ENCODE assay signal across 9 cellular contexts in genomic region chr11:93648168-93648567, GRCh38. TPM values are rescaled to one million over a fixed set of nuclear protein-coding genes. Genes with fewer than 3 reads are reported as not detected.
DNase-seq lines count a peak whose midpoint lies in the region; ATAC-seq, FAIRE-seq and TF ChIP-seq lines count a peak whose summit lies in the region.
"Had no signal": no experiment of that assay in that cellular context is flagged by ENCODE, and none has a peak within 500 bp of the region (broad histone marks: within the 10 kb centered on the region; RNA-seq: fewer than 3 reads in every experiment).

No MANE protein-coding gene starts in this region.

- no peak overlapping the region for H3K4me3 Mint-ChIP-seq in stimulated activated naive CD8-positive, alpha-beta T cell treated with anti-CD3 and anti-CD28 coated beads, Interleukin-15, amount 100 ng/mL, for 72 hours

- no peaks in the 10 kb centered on the region for H3K9me3 Mint-ChIP-seq in stimulated activated naive CD8-positive, alpha-beta T cell treated with anti-CD3 and anti-CD28 coated beads, Interleukin-15, amount 100 ng/mL, for 72 hours

- peaks cover 11% of the 10 kb centered on the region for H3K4me1 Mint-ChIP-seq in stimulated activated naive CD8-positive, alpha-beta T cell treated with anti-CD3 and anti-CD28 coated beads, Interleukin-15, amount 100 ng/mL, for 72 hours

- H3K36me3 ChIP-seq in bronchial epithelial cell (ENCODE audit: control insufficient read depth, insufficient read depth, low read length) = no peaks in the 10 kb centered on the region

- H3K27me3 Mint-ChIP-seq in stimulated activated naive CD8-positive, alpha-beta T cell treated with anti-CD3 and anti-CD28 coated beads, Interleukin-15, amount 100 ng/mL, for 72 hours = peaks cover 13% of the 10 kb centered on the region

- no peak for DNase-seq in stimulated activated naive CD8-positive, alpha-beta T cell treated with anti-CD3 and anti-CD28 coated beads, Interleukin-15, amount 100 ng/mL, for 72 hours
- DNase-seq in stimulated activated naive CD8-positive, alpha-beta T cell treated with anti-CD3 and anti-CD28 coated beads, Interleukin-15, Interleukin-2, amounts not matched to agents 100 U/mL and 50 U/mL, for 24 hours = no peak
- peak; percentile 26 for DNase-seq in MV-4-11 (lab: John Stamatoyannopoulos, UW)
- peak; percentile 33 for DNase-seq in bronchial epithelial cell (ENCODE audit: low read depth)
- DNase-seq in activated effector memory CD4-positive, alpha-beta T cell treated with Interleukin-2 at 50 U/mL for 16 hours = no peak
- no peak for DNase-seq in cortex of kidney (lab: John Stamatoyannopoulos, UW)
- DNase-seq in NCI-H2029 treated with DMSO at 0.1 percent for 48 hours (lab: John Stamatoyannopoulos, UW) = no peak
- DNase-seq: activated gamma-delta T cell treated with Interleukin-2 at 50 U/mL for 16 hours had no signal

- no peak for FAIRE-seq in bronchial epithelial cell (lab: Jason Lieb, UNC)

- no peak overlapping the region for H3K27ac Mint-ChIP-seq in stimulated activated naive CD8-positive, alpha-beta T cell treated with anti-CD3 and anti-CD28 coated beads, Interleukin-15, amount 100 ng/mL, for 72 hours

- no peaks in the 10 kb centered on the region for H3K27me3 ChIP-seq in bronchial epithelial cell (ENCODE audit: control insufficient read depth, insufficient read depth, low read length)

- ATAC-seq in stimulated activated naive CD8-positive, alpha-beta T cell treated with anti-CD3 and anti-CD28 coated beads, Interleukin-15, amount 100 ng/mL, for 72 hours = peak; percentile 64
- ATAC-seq in stimulated activated naive CD8-positive, alpha-beta T cell treated with anti-CD3 and anti-CD28 coated beads, Interleukin-15, Interleukin-2, amounts not matched to agents 100 U/mL and 50 U/mL, for 24 hours = no peak
- no peak for ATAC-seq in GM18502 (IDR thresholded peaks at IDR 0.05; ENCODE audit: poor library complexity, unreplicated experiment)

- no peak overlapping the region for H3K4me3 ChIP-seq in bronchial epithelial cell (ENCODE audit: low read depth, low read length)

- TF ChIP-seq CTCF in bronchial epithelial cell (IDR thresholded peaks at IDR 0.05; ENCODE audit: insufficient read depth, low read length, severe bottlenecking) = peak; percentile 37

RNA-seq across cellular contexts. Expression of gene CEP295, which starts 13.3 kb away (rescaled TPM):
- 6.1 and 7.6 TPM in 2 replicates for total RNA-seq in bronchial epithelial cell

Comparison
In these comparisons a context has a peak if more than half of its experiments do, and no peak if none do; other contexts are left out.
1. DNase-seq: peak in MV-4-11 (single experiment) and bronchial epithelial cell (single experiment); none in stimulated activated naive CD8-positive, alpha-beta T cell treated with anti-CD3 and anti-CD28 coated beads, Interleukin-15, amount 100 ng/mL, for 72 hours (0 of 2), stimulated activated naive CD8-positive, alpha-beta T cell treated with anti-CD3 and anti-CD28 coated beads, Interleukin-15, Interleukin-2, amounts not matched to agents 100 U/mL and 50 U/mL, for 24 hours (single experiment), activated effector memory CD4-positive, alpha-beta T cell treated with Interleukin-2 at 50 U/mL for 16 hours (single experiment), cortex of kidney (single experiment) and NCI-H2029 treated with DMSO at 0.1 percent for 48 hours (single experiment).